10 cellular contexts compared by ENCODE assay signal in the genomic region with DNA sequence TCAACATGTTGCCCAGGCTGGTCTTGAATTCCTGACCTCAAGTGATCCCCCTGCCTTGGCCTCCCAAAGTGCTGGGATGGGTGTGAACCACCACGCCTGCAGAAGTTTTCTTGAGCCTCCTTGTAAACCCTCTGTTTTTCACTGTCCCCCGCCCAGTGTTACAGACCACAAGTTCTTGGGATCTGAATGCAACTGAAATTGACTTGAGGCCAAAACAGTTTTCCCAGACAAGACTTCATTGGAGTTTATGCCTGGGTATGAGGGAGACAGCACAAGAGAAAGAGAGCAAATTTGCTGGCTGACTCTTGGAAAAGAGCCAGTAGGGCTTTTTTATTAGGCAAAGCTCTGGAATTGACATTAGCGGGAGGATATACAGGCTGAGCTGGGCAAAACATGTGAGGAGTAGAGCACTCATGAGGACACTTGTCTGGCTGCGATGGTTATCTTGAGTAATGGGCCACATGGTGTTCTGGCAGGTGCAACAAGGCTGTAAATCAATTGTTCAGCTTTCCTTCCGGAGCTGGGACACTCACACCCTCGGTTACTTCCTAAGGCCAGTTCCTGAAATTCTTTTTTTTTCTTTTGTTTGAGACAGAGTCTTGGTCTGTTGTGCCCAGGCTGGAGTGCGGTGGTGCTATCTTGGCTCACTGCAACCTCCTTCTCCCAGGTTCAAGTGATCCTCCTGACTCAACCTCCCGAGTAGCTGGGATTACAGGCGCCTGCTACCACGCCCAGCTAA. TPM values are rescaled to one million over a fixed set of nuclear protein-coding genes. Genes with fewer than 3 reads are reported as not detected.
DNase-seq lines count a peak whose midpoint lies in the region; ATAC-seq and TF ChIP-seq lines count a peak whose summit lies in the region.
"Had no signal": no experiment of that assay in that cellular context is flagged by ENCODE, and none has a peak within 500 bp of the region (broad histone marks: within the 10 kb centered on the region; RNA-seq: fewer than 3 reads in every experiment).

No MANE protein-coding gene starts in this region.

- H3K4ac ChIP-seq in mesendoderm (ENCODE audit: low read depth, low read length) = no peak overlapping the region

- no peak for DNase-seq in Right ventricle myocardium inferior (ENCODE audit: missing footprints)
- DNase-seq in cardiac septum (ENCODE audit: low spot score) = no peak
- no peak for DNase-seq in OCI-LY7 (ENCODE audit: low spot score)
- DNase-seq in left ventricle myocardium inferior = no peak
- DNase-seq in uterus = peak; percentile 72 to 81
- DNase-seq in mesendoderm = no peak
- no peak for DNase-seq in kidney tubule cell (ENCODE audit: low spot score)
- DNase-seq: activated CD8-positive, alpha-beta memory T cell treated with anti-CD3 and anti-CD28 coated beads for 24 hours; CD8-positive, alpha-beta T cell had no signal

- WGBS in mesendoderm (ENCODE audit: extremely low coverage, insufficient coverage, low lambda C conversion rate) = no CpG with 5 or more reads among the region's 10 CpGs

- no peak overlapping the region for H2AK5ac ChIP-seq in mesendoderm (ENCODE audit: low read length)

- H3K36me3 ChIP-seq in OCI-LY7 (ENCODE audit: insufficient read depth, low read length) = peaks cover 4% of the 10 kb centered on the region; the same call in 1 of the 2 replicates
- H3K36me3 ChIP-seq in left ventricle myocardium inferior = no peaks in the 10 kb centered on the region
- H3K36me3 ChIP-seq in uterus = no peaks in the 10 kb centered on the region
- no peaks in the 10 kb centered on the region for H3K36me3 ChIP-seq in mesendoderm (ENCODE audit: control insufficient read depth, insufficient read depth, low read length)

- H3K79me1 ChIP-seq in mesendoderm (ENCODE audit: low read length) = no peaks in the 10 kb centered on the region

- H2BK15ac ChIP-seq in mesendoderm (replicated peaks; ENCODE audit: low read depth) = no peak overlapping the region

- peaks cover 87% of the 10 kb centered on the region for H3K4me1 ChIP-seq in OCI-LY7 (ENCODE audit: insufficient read depth, low read length, poor library complexity, severe bottlenecking)
- H3K4me1 ChIP-seq in left ventricle myocardium inferior = peaks cover 30% of the 10 kb centered on the region
- H3K4me1 ChIP-seq in uterus = peaks cover 0 to 3% of the 10 kb centered on the region in 2 donors
- H3K4me1 ChIP-seq in mesendoderm (ENCODE audit: control insufficient read depth, low read depth, low read length) = no peaks in the 10 kb centered on the region

- H2AFZ ChIP-seq in OCI-LY7 (ENCODE audit: low read length) = no peak overlapping the region

- H3K18ac ChIP-seq in mesendoderm (ENCODE audit: low read length) = no peak overlapping the region

- H3K23ac ChIP-seq in mesendoderm (ENCODE audit: low read length) = no peak overlapping the region

- H4K5ac ChIP-seq in mesendoderm (ENCODE audit: low read length) = no peak overlapping the region

- no peak overlapping the region for H2BK5ac ChIP-seq in mesendoderm (ENCODE audit: low read length)

- intact Hi-C loops in Right ventricle myocardium inferior (cut with DNase I) (no loop called here), cardiac septum (cut with DNase I) (no loop called here), OCI-LY7 (cut with micrococcal nuclease; ENCODE audit: unreplicated experiment) (no loop called here), left ventricle myocardium inferior (cut with micrococcal nuclease) (no loop called here), uterus (cut with DNase I; ENCODE audit: low total_unique reads) (no loop called here)

- H3K27ac ChIP-seq in OCI-LY7 (ENCODE audit: low read depth, low read length, poor library complexity, severe bottlenecking) (peak overlapping the region; percentile 31), left ventricle myocardium inferior (replicated peaks) (peak overlapping the region; percentile 83), uterus (peak overlapping the region; percentile 51 to 68), mesendoderm (ENCODE audit: low read depth, low read length) (no peak overlapping the region)

- CTCF ChIA-PET in OCI-LY7 (lab: Charles Lee; ENCODE audit: unreplicated experiment) = no interaction called here

- no peaks in the 10 kb centered on the region for H3K9me2 ChIP-seq in OCI-LY7 (ENCODE audit: insufficient read depth, low read length)

- H4K20me1 ChIP-seq in OCI-LY7 (ENCODE audit: insufficient read depth, low read length) = no peaks in the 10 kb centered on the region

- no peak overlapping the region for H2BK120ac ChIP-seq in mesendoderm (ENCODE audit: low read depth, low read length)

- POLR2A ChIA-PET in OCI-LY7 (lab: Charles Lee) = interaction anchor here (1.0 to 4.2 kb wide), 4 partner anchors 10 to 35 kb away, joined by 4 to 21 read pairs (median 6); a partner anchor contains a TSS

- H4K8ac ChIP-seq in mesendoderm (ENCODE audit: low read depth, low read length) = no peak overlapping the region

- ATAC-seq in Right ventricle myocardium inferior = peak; percentile 63
- no peak for ATAC-seq in HG02885 (IDR thresholded peaks at IDR 0.05; ENCODE audit: poor library complexity, unreplicated experiment)
- ATAC-seq: CD8-positive, alpha-beta T cell had no signal

- H3K27me3 ChIP-seq in left ventricle myocardium inferior (ENCODE audit: low read depth) (no peaks in the 10 kb centered on the region), uterus (no peaks in the 10 kb centered on the region), mesendoderm (ENCODE audit: insufficient read depth, low read length, poor library complexity) (no peaks in the 10 kb centered on the region)

- no peak overlapping the region for H3K4me2 ChIP-seq in OCI-LY7 (ENCODE audit: low read length)
- no peak overlapping the region for H3K4me2 ChIP-seq in mesendoderm (ENCODE audit: low read length)

- no peaks in the 10 kb centered on the region for H3K9me3 ChIP-seq in OCI-LY7 (ENCODE audit: low read length)
- H3K9me3 ChIP-seq in left ventricle myocardium inferior (replicated peaks) = no peaks in the 10 kb centered on the region
- no peaks in the 10 kb centered on the region for H3K9me3 ChIP-seq in uterus

- no peak overlapping the region for H3K9ac ChIP-seq in mesendoderm (ENCODE audit: low read length)

- TF ChIP-seq CTCF in OCI-LY7 (conservative IDR thresholded peaks at IDR 0.05; ENCODE audit: low read length) (no peak), left ventricle myocardium inferior (IDR thresholded peaks at IDR 0.05; ENCODE audit: borderline replicate concordance) (no peak), uterus (IDR thresholded peaks at IDR 0.05) (no peak)

- no peak for TF ChIP-seq POLR2A in uterus (IDR thresholded peaks at IDR 0.05)

- no TSS peak for BruUV-seq in OCI-LY7 (replicated peaks; lab: Mats Ljungman, UMichigan)

- H3K4me3 ChIP-seq in OCI-LY7 (ENCODE audit: low read depth, low read length, poor library complexity, severe bottlenecking) (no peak overlapping the region), left ventricle myocardium inferior (no peak overlapping the region), uterus (no peak overlapping the region), mesendoderm (ENCODE audit: low read length) (no peak overlapping the region)

- H3K79me2 ChIP-seq in OCI-LY7 (ENCODE audit: insufficient read depth, low read depth, low read length) = no peaks in the 10 kb centered on the region
- no peaks in the 10 kb centered on the region for H3K79me2 ChIP-seq in mesendoderm (ENCODE audit: control insufficient read depth, insufficient read depth, low read length)

- no peak overlapping the region for H3K56ac ChIP-seq in mesendoderm (ENCODE audit: low read length)

RNA-seq across cellular contexts. Expression of a gene that starts 12.7 kb away (rescaled TPM):
- total RNA-seq in Right ventricle myocardium inferior (184 TPM), cardiac septum (136 TPM), OCI-LY7 (2022) (655 and 706 TPM in 2 replicates), left ventricle myocardium inferior (140 TPM), uterus (100 to 1,000 TPM in 2 of 4 donors, 10 to 100 TPM in 2; 65.8 to 353 (median 177) TPM)
- 236 and 263 TPM in 2 replicates for total RNA-seq in OCI-LY7 (2014; rRNA removed; shearing (Covaris generic))
- polyA plus RNA-seq in mesendoderm (2013, experiment 1 of 2) = 460 TPM
- polyA plus RNA-seq in mesendoderm (2013, experiment 2 of 2) = 455 TPM

RNA-seq across cellular contexts. Expression of a gene that starts 15.6 kb away (rescaled TPM):
- total RNA-seq in Right ventricle myocardium inferior = 4.1 TPM
- total RNA-seq in cardiac septum = 2.0 TPM
- 26.3 and 33.3 TPM in 2 replicates for total RNA-seq in OCI-LY7 (2014; rRNA removed; shearing (Covaris generic))
- 38.4 and 42.1 TPM in 2 replicates for total RNA-seq in OCI-LY7 (2022)
- total RNA-seq in left ventricle myocardium inferior = 3.7 TPM
- total RNA-seq in uterus = 100 to 1,000 TPM in 1 of 4 donors, 1 to 10 TPM in 3; 3.3 to 308 (median 5.0) TPM
- 6.3 TPM for polyA plus RNA-seq in mesendoderm (2013, experiment 1 of 2)
- polyA plus RNA-seq in mesendoderm (2013, experiment 2 of 2) = 5.7 TPM

RNA-seq across cellular contexts. Expression of a gene that starts 30.9 kb away (rescaled TPM):
- total RNA-seq in Right ventricle myocardium inferior (1,308 TPM), cardiac septum (377 TPM), OCI-LY7 (2022) (124 and 134 TPM in 2 replicates), left ventricle myocardium inferior (947 TPM), uterus (100 to 1,000 TPM in 1 of 4 donors, 10 to 100 TPM in 3; 27.7 to 188 (median 70.3) TPM)
- 68.8 and 70.9 TPM in 2 replicates for total RNA-seq in OCI-LY7 (2014; rRNA removed; shearing (Covaris generic))
- 147 TPM for polyA plus RNA-seq in mesendoderm (2013, experiment 1 of 2)
- 149 TPM for polyA plus RNA-seq in mesendoderm (2013, experiment 2 of 2)

RNA-seq across cellular contexts. Expression of a gene that starts 36.9 kb away (rescaled TPM):
- 99.8 TPM for total RNA-seq in Right ventricle myocardium inferior
- 49.6 TPM for total RNA-seq in cardiac septum
- total RNA-seq in OCI-LY7 (2014; rRNA removed; shearing (Covaris generic)) = 25.5 and 26.0 TPM in 2 replicates
- 30.0 and 32.1 TPM in 2 replicates for total RNA-seq in OCI-LY7 (2022)
- 99.0 TPM for total RNA-seq in left ventricle myocardium inferior
- total RNA-seq in uterus = 100 to 1,000 TPM in 2 of 4 donors, 10 to 100 TPM in 2; 46.0 to 171 (median 80.2) TPM
- polyA plus RNA-seq in mesendoderm (2013, experiment 1 of 2) = 5.4 TPM
- 5.4 TPM for polyA plus RNA-seq in mesendoderm (2013, experiment 2 of 2)

RNA-seq across cellular contexts. Expression of a gene that starts 37.3 kb away (rescaled TPM):
- total RNA-seq in Right ventricle myocardium inferior (17.9 TPM), cardiac septum (22.0 TPM), OCI-LY7 (2022) (22.0 and 25.3 TPM in 2 replicates), left ventricle myocardium inferior (18.4 TPM), uterus (10 to 100 TPM in 3 of 4 donors, 1 to 10 TPM in 1; 5.2 to 37.4 (median 19.4) TPM)
- total RNA-seq in OCI-LY7 (2014; rRNA removed; shearing (Covaris generic)) = 16.0 and 20.4 TPM in 2 replicates
- 32.5 TPM for polyA plus RNA-seq in mesendoderm (2013, experiment 1 of 2)
- polyA plus RNA-seq in mesendoderm (2013, experiment 2 of 2) = 33.1 TPM

Comparison
In these comparisons a context has a peak if more than half of its experiments do, and no peak if none do; other contexts are left out.
1. DNase-seq: peak in uterus (2 of 2); none in Right ventricle myocardium inferior (single experiment), cardiac septum (single experiment), OCI-LY7 (single experiment), left ventricle myocardium inferior (single experiment), mesendoderm (single experiment) and kidney tubule cell (single experiment).